In the genomic region with DNA sequence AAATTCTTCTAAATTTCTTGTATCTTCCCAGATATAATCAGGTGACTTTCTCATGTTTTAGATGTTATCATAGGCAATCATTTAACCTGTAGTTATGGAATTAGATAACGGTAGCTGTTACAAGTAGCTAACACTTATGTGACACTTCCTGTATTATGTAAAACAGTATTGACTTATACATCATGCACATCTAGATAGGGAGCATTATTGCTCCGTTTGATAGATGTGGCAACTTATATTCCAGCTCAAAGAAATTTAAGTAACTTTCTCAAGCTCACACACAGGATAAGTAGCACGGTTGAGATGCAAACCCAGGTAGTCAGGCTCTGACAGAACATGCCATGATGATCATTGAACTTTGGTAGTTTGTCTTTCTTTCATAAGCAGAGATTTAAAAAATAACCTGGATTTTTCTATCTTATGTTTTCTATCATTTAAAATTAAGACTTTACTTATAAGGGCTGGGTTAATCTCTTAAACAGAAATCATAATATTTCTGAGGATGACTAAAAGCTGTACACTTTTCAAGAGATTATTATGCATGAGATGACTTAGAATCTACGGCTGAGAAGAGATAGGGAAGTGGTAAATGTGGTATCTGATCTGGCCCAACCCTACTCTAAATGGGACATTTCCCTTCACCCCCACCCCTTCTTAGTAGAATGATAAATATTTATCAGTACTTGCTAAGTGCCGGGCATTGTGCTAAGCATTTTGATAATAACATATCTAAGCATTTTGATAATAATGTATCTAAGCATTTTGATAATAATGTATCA, we compare ENCODE assay signal across 9 cellular contexts.
DNase-seq lines count a peak whose midpoint lies in the region; ATAC-seq, FAIRE-seq and TF ChIP-seq lines count a peak whose summit lies in the region.
"Had no signal": no experiment of that assay in that cellular context is flagged by ENCODE, and none has a peak within 500 bp of the region (broad histone marks: within the 10 kb centered on the region; RNA-seq: fewer than 3 reads in every experiment).

No MANE protein-coding gene starts in this region.

- peak overlapping the region; percentile 22 to 83 (median 70) for H3K27ac Mint-ChIP-seq in immature natural killer cell

- H3K9me3 Mint-ChIP-seq in immature natural killer cell: peaks cover 0 to 8% (median 0%) of the 10 kb centered on the region in 6 donors

- peaks cover 0 to 29% (median 0%) of the 10 kb centered on the region in 9 donors for H3K4me1 ChIP-seq in heart right ventricle

- peaks cover 0 to 2% (median 0%) of the 10 kb centered on the region in 3 donors for H3K27me3 Mint-ChIP-seq in immature natural killer cell (ENCODE audit: low read depth in 3 of 3)

- H3K9me3 ChIP-seq in heart right ventricle: no peaks in the 10 kb centered on the region

- H3K36me3 ChIP-seq in heart right ventricle: no peaks in the 10 kb centered on the region

- ATAC-seq in GM21619 (IDR thresholded peaks at IDR 0.05; ENCODE audit: unreplicated experiment) (peak; percentile 86), HG03571 (IDR thresholded peaks at IDR 0.05; ENCODE audit: unreplicated experiment) (peak; percentile 89), heart right ventricle (no peak)

- DNase-seq in GM18507 (ENCODE audit: extremely low spot score, insufficient read length, low read depth) (peak; percentile 0), immature natural killer cell (peak in 2 of 3 donors; percentile 3 to 25), heart right ventricle (no peak), NCI-H187 (lab: John Stamatoyannopoulos, UW) (no peak), COLO829 (ENCODE audit: low spot score) (no peak)
- DNase-seq in stimulated activated CD8-positive, alpha-beta memory T cell treated with anti-CD3 and anti-CD28 coated beads, Interleukin-4, amount 100 ng/mL, for 48 hours: no peak
- DNase-seq: activated naive CD4-positive, alpha-beta T cell had no signal

- no peak for TF ChIP-seq CTCF in heart right ventricle (IDR thresholded peaks at IDR 0.05)

- H3K4me1 Mint-ChIP-seq in immature natural killer cell: peaks cover 17 to 18% of the 10 kb centered on the region in 2 donors

- H3K36me3 Mint-ChIP-seq in immature natural killer cell: peaks cover 0 to under 1% (median 0%) of the 10 kb centered on the region in 3 donors

- H3K4me3 ChIP-seq in heart right ventricle: no peak overlapping the region

- peak overlapping the region in 1 of 10 donors; percentile 28 for H3K27ac ChIP-seq in heart right ventricle

- H3K4me3 Mint-ChIP-seq in immature natural killer cell: peak overlapping the region; percentile 26 to 85 (median 61)

- intact Hi-C loops in heart right ventricle (cut with DNase I): no loop called here

- no peaks in the 10 kb centered on the region for H3K27me3 ChIP-seq in heart right ventricle

- 61 to 67% methylated on average over 5 of the region's 5 CpGs for WGBS in heart right ventricle, 2 donors

- no peak for FAIRE-seq in GM18507 (lab: Jason Lieb, UNC)

Comparison
In these comparisons a context has a peak if more than half of its experiments do, and no peak if none do; other contexts are left out.
1. DNase-seq: peak in GM18507 (single experiment) and immature natural killer cell (2 of 3); none in heart right ventricle (0 of 2), stimulated activated CD8-positive, alpha-beta memory T cell treated with anti-CD3 and anti-CD28 coated beads, Interleukin-4, amount 100 ng/mL, for 48 hours (single experiment), NCI-H187 (0 of 2) and COLO829 (single experiment).
2. ATAC-seq: peak in GM21619 (single experiment) and HG03571 (single experiment); none in heart right ventricle (0 of 8).